In the genomic region with DNA sequence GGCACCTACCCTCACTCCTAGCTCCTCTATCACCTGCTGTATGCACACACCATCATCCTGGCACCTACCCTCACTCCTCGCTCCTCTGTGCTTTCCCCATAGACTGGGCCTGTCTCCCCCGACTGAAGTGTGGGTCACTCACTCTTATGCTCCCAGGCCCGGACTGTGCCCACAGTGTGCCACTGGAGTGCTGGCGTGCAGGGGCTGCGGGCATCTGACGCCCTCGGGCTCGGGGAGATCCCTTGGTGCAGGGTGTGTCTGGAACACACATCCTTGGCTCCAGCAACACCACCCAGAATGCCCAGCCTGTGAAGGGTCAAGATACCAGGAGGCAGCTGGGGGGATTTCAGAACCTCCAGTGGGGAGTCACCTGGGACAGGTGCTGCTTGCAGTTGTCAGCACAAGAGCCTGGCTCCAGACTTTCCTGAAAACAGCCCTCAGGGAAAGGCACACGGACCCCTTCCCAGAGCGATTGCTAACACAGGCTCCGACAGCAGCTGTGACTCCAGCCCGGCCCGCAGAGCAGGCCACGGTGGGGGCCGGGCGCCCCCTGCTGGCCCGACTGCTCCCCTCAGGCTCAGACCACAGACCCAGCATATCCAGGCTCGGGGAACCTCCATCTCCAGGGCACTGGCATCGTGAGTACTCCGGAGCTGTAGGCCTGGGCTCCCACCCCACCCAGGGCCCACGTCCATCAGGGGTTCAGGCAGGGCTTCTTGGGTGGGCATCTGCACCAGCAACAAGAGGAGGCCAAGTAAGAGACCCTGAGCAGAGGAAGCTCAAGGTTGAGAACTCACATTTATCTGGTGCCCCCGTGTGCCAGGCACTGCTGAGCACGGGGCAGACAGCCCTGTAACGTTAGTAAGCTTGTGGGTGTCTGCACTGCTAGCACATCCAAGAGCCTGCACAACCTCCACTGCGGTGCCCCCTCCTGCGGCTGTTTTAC, we compare ENCODE assay signal across 8 cellular contexts. TPM values are rescaled to one million over a fixed set of nuclear protein-coding genes. Genes with fewer than 3 reads are reported as not detected.
DNase-seq lines count a peak whose midpoint lies in the region; ATAC-seq and TF ChIP-seq lines count a peak whose summit lies in the region.

No MANE protein-coding gene starts in this region.

- POLR2A ChIA-PET in Caco-2 (lab: Charles Lee): interaction anchor here (0.6 to 1.6 kb wide), 2 partner anchors 195 to 231 kb away, joined by 6 to 14 read pairs; a partner anchor contains a TSS

- intact Hi-C loops in Caco-2 (cut with micrococcal nuclease; ENCODE audit: unreplicated experiment): loop anchor here (1.0 to 2.0 kb wide), 4 partner anchors 39 to 246 kb away; no protein-coding TSS in a partner anchor
- intact Hi-C loops in esophagus squamous epithelium (cut with DNase I): loop anchor here (10.0 kb wide), 1 partner anchor 227 kb away; no protein-coding TSS in a partner anchor
- intact Hi-C loops in stomach (cut with DNase I; ENCODE audit: low total_unique reads): loop anchor here (10.0 kb wide), 1 partner anchor 197 kb away; a partner anchor contains a TSS

- H3K27me3 Mint-ChIP-seq in Caco-2 (ENCODE audit: insufficient read depth, unreplicated experiment) (no peaks in the 10 kb centered on the region), nephron progenitor cell (ENCODE audit: low read depth, poor library complexity) (peaks cover 7% of the 10 kb centered on the region)

- 33 to 48% methylated on average over 10 to 11 of the region's 26 CpGs for WGBS in esophagus squamous epithelium, 2 donors
- WGBS in stomach, 5 donors: 28 to 38% (median 32%) methylated on average over 20 to 26 of the region's 26 CpGs

- H3K36me3 ChIP-seq in Caco-2 (ENCODE audit: control insufficient read depth, insufficient read depth, low read length) (peaks cover 2% of the 10 kb centered on the region), NT2/D1 (ENCODE audit: insufficient read depth, insufficient read length, low read length) (peaks cover 38% of the 10 kb centered on the region), esophagus squamous epithelium (peaks cover 9 to 91% (median 13%) of the 10 kb centered on the region in 3 donors), stomach (peaks cover 23 to 96% (median 90%) of the 10 kb centered on the region in 4 donors)

- H3K27ac Mint-ChIP-seq in Caco-2 (ENCODE audit: unreplicated experiment) (no peak overlapping the region), nephron progenitor cell (no peak overlapping the region)

- H3K4me3 ChIP-seq in Caco-2 (ENCODE audit: low read depth, low read length) (no peak overlapping the region), NT2/D1 (ENCODE audit: insufficient read length, low read depth) (no peak overlapping the region), esophagus squamous epithelium (no peak overlapping the region), stomach (no peak overlapping the region)

- H3K36me3 Mint-ChIP-seq in Caco-2 (ENCODE audit: insufficient read depth, unreplicated experiment) (peaks cover 10% of the 10 kb centered on the region), nephron progenitor cell (ENCODE audit: low read depth) (no peaks in the 10 kb centered on the region)

- DNase-seq in Caco-2: peak; percentile 64 to 88
- peak; percentile 71 for DNase-seq in NT2/D1 (ENCODE audit: low read depth, low spot score)
- DNase-seq in activated T-cell treated with anti-CD3 and anti-CD28 coated beads for 48 hours (ENCODE audit: low read depth): peak; percentile 77
- DNase-seq in esophagus squamous epithelium (lab: John Stamatoyannopoulos, UW): no peak
- DNase-seq in nephron progenitor cell: peak; percentile 87
- peak; percentile 87 for DNase-seq in stomach

- H3K4me3 Mint-ChIP-seq in Caco-2 (ENCODE audit: unreplicated experiment) (no peak overlapping the region), nephron progenitor cell (no peak overlapping the region)

- TF ChIP-seq POLR2A in esophagus squamous epithelium (IDR thresholded peaks at IDR 0.05) (no peak), stomach (IDR thresholded peaks at IDR 0.05) (no peak)

- peak overlapping the region; percentile 41 to 86 (median 82) for H3K27ac ChIP-seq in esophagus squamous epithelium
- H3K27ac ChIP-seq in stomach: peak overlapping the region in 4 of 5 donors; percentile 30 to 91 (median 85)

- TF ChIP-seq EP300 in stomach (IDR thresholded peaks at IDR 0.05): no peak

- no peaks in the 10 kb centered on the region for H3K4me1 Mint-ChIP-seq in Caco-2 (ENCODE audit: low read depth, unreplicated experiment)
- peaks cover 15% of the 10 kb centered on the region for H3K4me1 Mint-ChIP-seq in nephron progenitor cell

- no peaks in the 10 kb centered on the region for H3K9me3 ChIP-seq in Caco-2
- no peaks in the 10 kb centered on the region for H3K9me3 ChIP-seq in NT2/D1 (ENCODE audit: insufficient read depth, low read length)
- H3K9me3 ChIP-seq in esophagus squamous epithelium: no peaks in the 10 kb centered on the region
- no peaks in the 10 kb centered on the region for H3K9me3 ChIP-seq in stomach

- BruUV-seq in Caco-2 (replicated peaks; lab: Mats Ljungman, UMichigan): no TSS peak

- ATAC-seq in GM19397 (IDR thresholded peaks at IDR 0.05; ENCODE audit: unreplicated experiment) (peak; percentile 93), HG03457 (IDR thresholded peaks at IDR 0.05; ENCODE audit: unreplicated experiment) (peak; percentile 96)

- H3K9me3 Mint-ChIP-seq in Caco-2 (ENCODE audit: unreplicated experiment): no peaks in the 10 kb centered on the region
- H3K9me3 Mint-ChIP-seq in nephron progenitor cell: no peaks in the 10 kb centered on the region

- H3K27me3 ChIP-seq in Caco-2 (replicated peaks; ENCODE audit: control insufficient read depth, insufficient read depth, low read length) (no peaks in the 10 kb centered on the region), NT2/D1 (ENCODE audit: insufficient read depth, insufficient read length) (no peaks in the 10 kb centered on the region), esophagus squamous epithelium (no peaks in the 10 kb centered on the region), stomach (no peaks in the 10 kb centered on the region)

- H3K4me1 ChIP-seq in Caco-2 (no peaks in the 10 kb centered on the region), NT2/D1 (ENCODE audit: insufficient read depth, insufficient read length) (no peaks in the 10 kb centered on the region), esophagus squamous epithelium (peaks cover 0 to 25% (median 12%) of the 10 kb centered on the region in 3 donors), stomach (peaks cover 13 to 52% (median 32%) of the 10 kb centered on the region in 4 donors)

- CTCF ChIA-PET in Caco-2 (lab: Charles Lee): interaction anchor here (0.5 to 2.9 kb wide), 17 partner anchors 8 to 1065 kb away, joined by 3 to 24 read pairs (median 5); a partner anchor contains a TSS

- H3K9ac ChIP-seq in NT2/D1 (ENCODE audit: insufficient read length, low read depth): no peak overlapping the region

- TF ChIP-seq CTCF in Caco-2 (IDR thresholded peaks at IDR 0.05; ENCODE audit: insufficient read depth in 1 of 2, low read depth in 1 of 2, low read length in 1 of 2, severe bottlenecking in 1 of 2, unreplicated experiment in 1 of 2): peak; percentile 97 to 99
- peak; percentile 87 to 95 (median 94) for TF ChIP-seq CTCF in esophagus squamous epithelium (IDR thresholded peaks at IDR 0.05)
- TF ChIP-seq CTCF in nephron progenitor cell (IDR thresholded peaks at IDR 0.05): peak; percentile 94
- peak in 5 of 7 experiments; percentile 89 to 96 (median 93) for TF ChIP-seq CTCF in stomach (IDR thresholded peaks at IDR 0.05)

RNA-seq across cellular contexts. Expression of a gene that starts 8.6 kb away (rescaled TPM):
- total RNA-seq in Caco-2 (2022) (26.5 and 31.1 TPM in 2 replicates), esophagus squamous epithelium (10 to 100 TPM in 3 of 4 donors, 1 to 10 TPM in 1; 7.9 to 22.1 (median 16.9) TPM), stomach (100 to 1,000 TPM in 1 of 5 donors, 10 to 100 TPM in 4; 13.8 to 105 (median 22.5) TPM)
- polyA plus RNA-seq in stomach: 10 to 100 TPM; 20.6 to 25.2 (median 24.1) TPM

RNA-seq across cellular contexts. Expression of a gene that starts 24.6 kb away (rescaled TPM):
- total RNA-seq in Caco-2 (2022) (1.7 and 1.8 TPM in 2 replicates), esophagus squamous epithelium (1 to 10 TPM in 2 of 4 donors, under 1 TPM in 2; 0.26 to 1.9 (median 0.78) TPM), stomach (1 to 10 TPM in 1 of 5 donors, under 1 TPM in 2, not detected in 2; 0.37 to 1.3 (median 0.45) TPM)
- under 1 TPM in 2 of 3 donors, not detected in 1; 0.10 to 0.12 TPM for polyA plus RNA-seq in stomach
